ENCODE assay signal across 1 cellular context in genomic region chr14:77710364-77710763, GRCh38.
TF ChIP-seq lines count a peak whose summit lies in the region.

No MANE protein-coding gene starts in this region.

TF ChIP-seq in A549, 52 proteins besides CTCF, POLR2A, EP300 and RAD21:
- TF ChIP-seq ZC3H11A (IDR thresholded peaks at IDR 0.05) = no peak
- no peak for TF ChIP-seq FOSB (CRISPR knock-in tag; IDR thresholded peaks at IDR 0.05)
- TF ChIP-seq NR3C1 (IDR thresholded peaks at IDR 0.05) = no peak
- TF ChIP-seq MAZ (IDR thresholded peaks at IDR 0.05; ENCODE audit: borderline replicate concordance, low read depth, low read length) = no peak
- TF ChIP-seq EHF (CRISPR knock-in tag; IDR thresholded peaks at IDR 0.05) = no peak
- TF ChIP-seq CBX2 (IDR thresholded peaks at IDR 0.05; ENCODE audit: borderline replicate concordance, low read depth) = no peak
- TF ChIP-seq BHLHE40 (IDR thresholded peaks at IDR 0.05; ENCODE audit: low read depth, low read length) = no peak
- TF ChIP-seq HOXB13 (CRISPR knock-in tag; IDR thresholded peaks at IDR 0.05; ENCODE audit: low read depth) = no peak
- TF ChIP-seq ELK1 (IDR thresholded peaks at IDR 0.05; ENCODE audit: low read depth, low read length) = no peak
